In genomic region chr3:146065573-146066006, GRCh38 we compare ENCODE assay signal across 8 cellular contexts.
A peak's percentile ranks its signal among the peaks of the same experiment; 100 is the strongest.
DNase-seq lines count a peak whose midpoint lies in the region; ATAC-seq and TF ChIP-seq lines count a peak whose summit lies in the region.

No MANE protein-coding gene starts in this region.

- peak; percentile 83 for TF ChIP-seq CTCF in 22Rv1 (IDR thresholded peaks at IDR 0.05)

- ATAC-seq in GM21447 (IDR thresholded peaks at IDR 0.05; ENCODE audit: unreplicated experiment): no peak
- no peak for ATAC-seq in GM21360 (IDR thresholded peaks at IDR 0.05; ENCODE audit: unreplicated experiment)

- H3K27ac ChIP-seq in 22Rv1: no peak overlapping the region

- peak; percentile 40 for DNase-seq in Daoy (ENCODE audit: low read depth)
- DNase-seq in NCI-H1105 treated with DMSO at 0.1 percent for 48 hours (lab: John Stamatoyannopoulos, UW): peak; percentile 63
- DNase-seq in amniotic epithelial cell (ENCODE audit: low read depth): peak; percentile 71
- peak; percentile 37 for DNase-seq in kidney glomerular epithelial cell (lab: John Stamatoyannopoulos, UW)
- DNase-seq in 8988T: no peak
